Comparison of ENCODE assay signal across 1 cellular context in the genomic region with DNA sequence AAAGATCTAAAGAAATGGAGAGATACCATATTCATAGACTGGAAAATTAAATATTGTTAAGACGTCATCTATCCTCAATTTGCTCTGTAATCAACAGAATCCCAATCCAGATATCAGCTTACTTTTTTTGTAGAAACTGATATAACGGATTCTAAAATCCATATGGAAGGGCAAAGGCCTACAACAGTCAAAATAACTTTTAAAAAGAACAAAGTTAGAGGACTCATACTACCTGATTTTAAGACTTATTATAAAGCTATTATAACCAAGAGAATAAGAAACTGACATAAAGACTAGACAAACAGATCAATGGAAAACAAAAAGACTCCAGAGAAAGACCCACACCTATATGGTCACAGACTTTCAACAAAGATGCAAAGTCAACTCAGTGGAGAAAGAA.
TF ChIP-seq lines count a peak whose summit lies in the region.

No MANE protein-coding gene starts in this region.

TF ChIP-seq in HCT116, 20 proteins besides CTCF, POLR2A, EP300 and RAD21:
- TF ChIP-seq ZNF274 (IDR thresholded peaks at IDR 0.05; ENCODE audit: low read depth, low read length) = peak; percentile 58
- TF ChIP-seq SIN3A (IDR thresholded peaks at IDR 0.05; ENCODE audit: low read depth) = no peak
